17 cellular contexts compared by ENCODE assay signal in the genomic region with DNA sequence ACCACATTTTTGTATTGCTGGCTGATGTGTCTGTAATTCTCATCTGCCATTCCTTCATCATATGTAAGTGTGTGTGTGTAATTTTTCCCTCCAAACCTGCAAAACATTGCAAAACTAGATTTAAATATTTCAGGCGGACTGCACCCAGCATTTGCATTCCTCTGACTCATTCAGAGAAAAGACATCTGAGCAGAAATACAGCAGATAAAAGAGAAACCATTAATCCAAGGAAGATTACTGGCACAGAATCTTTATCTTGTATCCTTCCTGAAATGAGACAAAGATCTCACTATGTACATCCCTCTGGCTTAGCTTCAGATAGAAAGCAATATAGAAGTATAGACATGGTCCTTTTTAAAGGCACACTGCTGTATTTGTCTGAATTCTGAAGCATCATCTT.
"Had no signal": no experiment of that assay in that cellular context is flagged by ENCODE, and none has a peak within 500 bp of the region (broad histone marks: within the 10 kb centered on the region; RNA-seq: fewer than 3 reads in every experiment).

No MANE protein-coding gene starts in this region.

- H3K9me3 Mint-ChIP-seq: activated CD4-positive, alpha-beta memory T cell treated with anti-CD3 and anti-CD28 coated beads for 36 hours; activated T-cell treated with anti-CD3 and anti-CD28 coated beads, Interleukin-2, amount 50 U/mL, for 4 hours; stimulated activated memory B cell treated with anti-CD40 and anti-IgM and Interleukin-4, amounts not matched to agents 10 μg/mL and 1 μg/mL and 100 μg/mL, for 72 hours; type B pancreatic cell had no signal

- H3K27ac Mint-ChIP-seq: activated CD4-positive, alpha-beta memory T cell treated with anti-CD3 and anti-CD28 coated beads for 36 hours; activated naive CD8-positive, alpha-beta T cell; stimulated activated memory B cell treated with anti-CD40 and anti-IgM and Interleukin-4, amounts not matched to agents 10 μg/mL and 1 μg/mL and 100 μg/mL, for 72 hours; type B pancreatic cell had no signal

- H3K36me3 Mint-ChIP-seq: activated CD4-positive, alpha-beta memory T cell treated with anti-CD3 and anti-CD28 coated beads for 36 hours; activated naive CD8-positive, alpha-beta T cell; stimulated activated memory B cell treated with anti-CD40 and anti-IgM and Interleukin-4, amounts not matched to agents 10 μg/mL and 1 μg/mL and 100 μg/mL, for 72 hours; type B pancreatic cell had no signal

- H3K4me3 ChIP-seq: ascending aorta, gastroesophageal sphincter, right atrium auricular region had no signal

- H3K4me3 Mint-ChIP-seq: activated CD4-positive, alpha-beta memory T cell treated with anti-CD3 and anti-CD28 coated beads for 36 hours; activated naive CD8-positive, alpha-beta T cell; activated T-cell treated with anti-CD3 and anti-CD28 coated beads, Interleukin-2, amount 50 U/mL, for 4 hours; stimulated activated memory B cell treated with anti-CD40 and anti-IgM and Interleukin-4, amounts not matched to agents 10 μg/mL and 1 μg/mL and 100 μg/mL, for 72 hours; type B pancreatic cell had no signal

- ATAC-seq: activated T-cell treated with anti-CD3 and anti-CD28 coated beads, Interleukin-2, amount 50 U/mL, for 4 hours; gastroesophageal sphincter; stimulated activated memory B cell treated with anti-CD40 and anti-IgM and Interleukin-4, amounts not matched to agents 10 μg/mL and 1 μg/mL and 100 μg/mL, for 72 hours had no signal

- DNase-seq: activated CD4-positive, alpha-beta memory T cell treated with anti-CD3 and anti-CD28 coated beads for 36 hours; activated CD4-positive, alpha-beta T cell treated with anti-CD3 and anti-CD28 coated beads for 1 hour; activated effector memory CD4-positive, alpha-beta T cell treated with anti-CD3 and anti-CD28 coated beads, Interleukin-2, amount 50 U/mL, for 16 hours; activated T-cell treated with anti-CD3 and anti-CD28 coated beads, Interleukin-2, amount 50 U/mL, for 4 hours; central memory CD4-positive, alpha-beta T cell; cortex of kidney; effector memory CD4-positive, alpha-beta T cell; posterior cingulate gyrus; small intestine; T-helper 9 cell had no signal

- H3K4me1 ChIP-seq: ascending aorta, gastroesophageal sphincter had no signal

- H3K27me3 ChIP-seq: ascending aorta, gastroesophageal sphincter, right atrium auricular region had no signal

- H3K36me3 ChIP-seq: ascending aorta, gastroesophageal sphincter, right atrium auricular region had no signal

- H3K27me3 Mint-ChIP-seq: activated CD4-positive, alpha-beta memory T cell treated with anti-CD3 and anti-CD28 coated beads for 36 hours; activated naive CD8-positive, alpha-beta T cell; stimulated activated memory B cell treated with anti-CD40 and anti-IgM and Interleukin-4, amounts not matched to agents 10 μg/mL and 1 μg/mL and 100 μg/mL, for 72 hours; type B pancreatic cell had no signal

- H3K9me3 ChIP-seq: ascending aorta, gastroesophageal sphincter, right atrium auricular region had no signal

- H3K27ac ChIP-seq: ascending aorta, epithelial cell of prostate, gastroesophageal sphincter, right atrium auricular region had no signal
